ENCODE assay signal across 15 cellular contexts in genomic region chr7:95316588-95316987, GRCh38. TPM values are rescaled to one million over a fixed set of nuclear protein-coding genes. Genes with fewer than 3 reads are reported as not detected.
DNase-seq lines count a peak whose midpoint lies in the region; ATAC-seq lines count a peak whose summit lies in the region.
"Had no signal": no experiment of that assay in that cellular context is flagged by ENCODE, and none has a peak within 500 bp of the region (broad histone marks: within the 10 kb centered on the region; RNA-seq: fewer than 3 reads in every experiment).

No MANE protein-coding gene starts in this region.

- H3K27me3 Mint-ChIP-seq in natural killer cell treated with Interleukin-12 subunit alpha and Interleukin-12 subunit beta and Interleukin-15 and Interleukin-18, amount 100 ng/mL, for 72 hours: peaks cover 11 to 29% of the 10 kb centered on the region in 2 donors
- H3K27me3 Mint-ChIP-seq: activated naive CD8-positive, alpha-beta T cell treated with anti-CD3 and anti-CD28 coated beads, Interleukin-2, amount 10 ng/mL, durations not matched to agents 7 days and 5 days had no signal

- H3K4me1 Mint-ChIP-seq in natural killer cell treated with Interleukin-12 subunit alpha and Interleukin-12 subunit beta and Interleukin-15 and Interleukin-18, amount 100 ng/mL, for 72 hours (ENCODE audit: low read depth in 2 of 2): no peaks in the 10 kb centered on the region
- H3K4me1 Mint-ChIP-seq: activated naive CD8-positive, alpha-beta T cell treated with anti-CD3 and anti-CD28 coated beads, Interleukin-2, amount 10 ng/mL, durations not matched to agents 7 days and 5 days; central memory CD8-positive, alpha-beta T cell had no signal

- ATAC-seq in GM18858 (IDR thresholded peaks at IDR 0.05; ENCODE audit: unreplicated experiment) (peak; percentile 85), GM21390 (IDR thresholded peaks at IDR 0.05; ENCODE audit: unreplicated experiment) (peak; percentile 83), HG02973 (IDR thresholded peaks at IDR 0.05; ENCODE audit: unreplicated experiment) (peak; percentile 78), HG03575 (IDR thresholded peaks at IDR 0.05; ENCODE audit: extremely low read depth, insufficient number of reproducible peaks, low FRiP score, unreplicated experiment) (peak; percentile 65)
- ATAC-seq in natural killer cell treated with Interleukin-12 subunit alpha and Interleukin-12 subunit beta and Interleukin-15 and Interleukin-18, amount 100 ng/mL, for 72 hours: no peak

- no peaks in the 10 kb centered on the region for H3K36me3 Mint-ChIP-seq in natural killer cell treated with Interleukin-12 subunit alpha and Interleukin-12 subunit beta and Interleukin-15 and Interleukin-18, amount 100 ng/mL, for 72 hours
- H3K36me3 Mint-ChIP-seq: activated naive CD8-positive, alpha-beta T cell treated with anti-CD3 and anti-CD28 coated beads, Interleukin-2, amount 10 ng/mL, durations not matched to agents 7 days and 5 days had no signal

- no peak for DNase-seq in natural killer cell treated with Interleukin-12 subunit alpha and Interleukin-12 subunit beta and Interleukin-15 and Interleukin-18, amount 100 ng/mL, for 72 hours (ENCODE audit: low spot score)
- no peak for DNase-seq in cortex of kidney (lab: John Stamatoyannopoulos, UW)
- DNase-seq in nucleus accumbens (lab: John Stamatoyannopoulos, UW): no peak
- no peak for DNase-seq in stimulated activated CD4-positive, alpha-beta T cell treated with anti-CD3 and anti-CD28 coated beads, Interleukin-2, amount 100 ng/mL, for 24 hours
- DNase-seq: activated CD8-positive, alpha-beta memory T cell treated with anti-CD3 and anti-CD28 coated beads, Interleukin-2, amount 50 U/mL, for 48 hours; activated naive CD8-positive, alpha-beta T cell treated with anti-CD3 and anti-CD28 coated beads, Interleukin-2, amount 10 ng/mL, durations not matched to agents 7 days and 5 days; DND-41; glutamatergic neuron; kidney glomerular epithelial cell had no signal

- H3K27ac Mint-ChIP-seq in natural killer cell treated with Interleukin-12 subunit alpha and Interleukin-12 subunit beta and Interleukin-15 and Interleukin-18, amount 100 ng/mL, for 72 hours: no peak overlapping the region
- H3K27ac Mint-ChIP-seq: activated naive CD8-positive, alpha-beta T cell treated with anti-CD3 and anti-CD28 coated beads, Interleukin-2, amount 10 ng/mL, durations not matched to agents 7 days and 5 days had no signal

- H3K4me3 Mint-ChIP-seq in natural killer cell treated with Interleukin-12 subunit alpha and Interleukin-12 subunit beta and Interleukin-15 and Interleukin-18, amount 100 ng/mL, for 72 hours: no peak overlapping the region
- H3K4me3 Mint-ChIP-seq: activated naive CD8-positive, alpha-beta T cell treated with anti-CD3 and anti-CD28 coated beads, Interleukin-2, amount 10 ng/mL, durations not matched to agents 7 days and 5 days; central memory CD8-positive, alpha-beta T cell had no signal

- no peaks in the 10 kb centered on the region for H3K9me3 Mint-ChIP-seq in natural killer cell treated with Interleukin-12 subunit alpha and Interleukin-12 subunit beta and Interleukin-15 and Interleukin-18, amount 100 ng/mL, for 72 hours
- H3K9me3 Mint-ChIP-seq: activated naive CD8-positive, alpha-beta T cell treated with anti-CD3 and anti-CD28 coated beads, Interleukin-2, amount 10 ng/mL, durations not matched to agents 7 days and 5 days; central memory CD8-positive, alpha-beta T cell had no signal

RNA-seq across cellular contexts. Expression of gene PON1, which starts 7.7 kb away (rescaled TPM):
- total RNA-seq in natural killer cell treated with Interleukin-12 subunit alpha and Interleukin-12 subunit beta and Interleukin-15 and Interleukin-18, amount 100 ng/mL, for 72 hours: not detected
- total RNA-seq: activated naive CD8-positive, alpha-beta T cell treated with anti-CD3 and anti-CD28 coated beads, Interleukin-2, amount 10 ng/mL, durations not matched to agents 7 days and 5 days; pulmonary artery endothelial cell had no signal

Comparison
In these comparisons a context has a peak if more than half of its experiments do, and no peak if none do; other contexts are left out.
1. ATAC-seq: peak in GM18858 (single experiment), GM21390 (single experiment), HG02973 (single experiment) and HG03575 (single experiment); none in natural killer cell treated with Interleukin-12 subunit alpha and Interleukin-12 subunit beta and Interleukin-15 and Interleukin-18, amount 100 ng/mL, for 72 hours (0 of 2).